8 cellular contexts compared by ENCODE assay signal in the genomic region with DNA sequence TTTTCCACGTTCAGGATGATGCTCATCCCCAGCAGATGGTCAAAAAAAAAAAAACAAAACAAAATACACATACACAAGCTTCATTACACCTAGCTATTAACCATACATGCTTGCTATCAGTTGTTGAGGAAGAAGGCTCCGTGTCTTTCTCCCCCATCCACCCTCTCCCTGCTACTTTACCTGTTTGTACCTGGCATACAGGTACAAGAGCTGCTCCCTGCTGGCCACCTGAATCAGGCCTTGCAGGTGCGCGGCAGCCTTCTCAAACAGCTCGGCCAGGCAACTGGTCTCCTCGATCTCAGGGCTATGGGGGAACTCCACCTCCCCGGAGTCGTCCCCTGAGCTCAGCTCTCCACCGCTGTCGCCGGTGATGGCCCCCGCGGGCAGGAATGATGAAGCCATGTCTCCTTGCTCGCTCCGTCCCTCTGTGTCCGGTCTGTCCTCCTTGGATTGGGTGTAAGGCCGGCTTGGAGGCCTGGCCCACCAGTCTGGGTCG. TPM values are rescaled to one million over a fixed set of nuclear protein-coding genes. Genes with fewer than 3 reads are reported as not detected.
A peak's percentile ranks its signal among the peaks of the same experiment; 100 is the strongest.
DNase-seq lines count a peak whose midpoint lies in the region; ATAC-seq and TF ChIP-seq lines count a peak whose summit lies in the region.

No MANE protein-coding gene starts in this region.

- peak overlapping the region; percentile 92 for H2AFZ ChIP-seq in smooth muscle cell (ENCODE audit: low read depth)

- peak; percentile 33 for ATAC-seq in GM21576 (IDR thresholded peaks at IDR 0.05; ENCODE audit: unreplicated experiment)

- H3K79me2 ChIP-seq in smooth muscle cell (ENCODE audit: low read depth) = peaks cover 51% of the 10 kb centered on the region

- H3K4me2 ChIP-seq in smooth muscle cell = peak overlapping the region; percentile 99

- no peaks in the 10 kb centered on the region for H3K27me3 ChIP-seq in smooth muscle cell (ENCODE audit: low read depth)

- WGBS in smooth muscle cell (ENCODE audit: low lambda C conversion rate) = under 1% methylated on average over 18 of the region's 18 CpGs

- peaks cover 20% of the 10 kb centered on the region for H3K4me1 ChIP-seq in smooth muscle cell (ENCODE audit: low read depth)

- peak overlapping the region; percentile 96 for H3K27ac ChIP-seq in VCaP
- peak overlapping the region; percentile 97 for H3K27ac ChIP-seq in smooth muscle cell (ENCODE audit: low read depth)

- peak overlapping the region; percentile 85 for H3K4me3 ChIP-seq in smooth muscle cell

- no peaks in the 10 kb centered on the region for H3K36me3 ChIP-seq in smooth muscle cell (ENCODE audit: low read depth)

- DNase-seq in DMS79 (lab: John Stamatoyannopoulos, UW) = peak; percentile 75
- no peak for DNase-seq in DMS79 treated with DMSO at 0.1 percent for 48 hours (lab: John Stamatoyannopoulos, UW)
- peak; percentile 62 for DNase-seq in germinal center (ENCODE audit: low spot score)
- no peak for DNase-seq in smooth muscle cell (lab: John Stamatoyannopoulos, UW; ENCODE audit: unreplicated experiment)
- DNase-seq in DMS114 treated with DMSO at 0.1 percent for 48 hours (lab: John Stamatoyannopoulos, UW; ENCODE audit: unreplicated experiment) = no peak

- TF ChIP-seq EP300 in Ishikawa (IDR thresholded peaks at IDR 0.05; ENCODE audit: borderline replicate concordance) = no peak

- no peak for TF ChIP-seq RAD21 in Ishikawa (IDR thresholded peaks at IDR 0.05; ENCODE audit: low read depth)

- H3F3A ChIP-seq in smooth muscle cell (ENCODE audit: low read depth) = no peaks in the 10 kb centered on the region

- no peaks in the 10 kb centered on the region for H3K9me3 ChIP-seq in smooth muscle cell (replicated peaks; ENCODE audit: low read depth)

- peak overlapping the region; percentile 93 for H3K9ac ChIP-seq in smooth muscle cell (ENCODE audit: low read depth)

- TF ChIP-seq CTCF in VCaP (conservative IDR thresholded peaks at IDR 0.05) = peak; percentile 18; the same call in 1 of the 2 replicates
- TF ChIP-seq CTCF in smooth muscle cell (IDR thresholded peaks at IDR 0.05; ENCODE audit: borderline replicate concordance, insufficient read depth, poor library complexity, severe bottlenecking) = no peak

- H4K20me1 ChIP-seq in smooth muscle cell (ENCODE audit: low read depth) = peaks cover 7% of the 10 kb centered on the region

TF ChIP-seq in Ishikawa, 13 proteins besides CTCF, POLR2A, EP300 and RAD21:
- TF ChIP-seq CREB1 (IDR thresholded peaks at IDR 0.05; ENCODE audit: low read depth) (no peak), YY1 (IDR thresholded peaks at IDR 0.05; ENCODE audit: low read depth) (peak; percentile 35; the same call in 1 of the 2 replicates)

RNA-seq across cellular contexts. Expression of a gene that starts 0.5 kb away (rescaled TPM):
- 45.9 and 48.7 TPM in 2 replicates for total RNA-seq in smooth muscle cell
- polyA plus RNA-seq in smooth muscle cell = 43.0 and 44.1 TPM in 2 replicates

RNA-seq across cellular contexts. Expression of a gene that starts 56.9 kb away (rescaled TPM):
- not detected in 2 replicates for total RNA-seq in smooth muscle cell
- not detected in 2 replicates for polyA plus RNA-seq in smooth muscle cell

Comparison
In these comparisons a context has a peak if more than half of its experiments do, and no peak if none do; other contexts are left out.
1. DNase-seq: peak in DMS79 (single experiment) and germinal center (single experiment); none in DMS79 treated with DMSO at 0.1 percent for 48 hours (single experiment), smooth muscle cell (single experiment) and DMS114 treated with DMSO at 0.1 percent for 48 hours (single experiment).